30 cellular contexts compared by ENCODE assay signal in the genomic region with DNA sequence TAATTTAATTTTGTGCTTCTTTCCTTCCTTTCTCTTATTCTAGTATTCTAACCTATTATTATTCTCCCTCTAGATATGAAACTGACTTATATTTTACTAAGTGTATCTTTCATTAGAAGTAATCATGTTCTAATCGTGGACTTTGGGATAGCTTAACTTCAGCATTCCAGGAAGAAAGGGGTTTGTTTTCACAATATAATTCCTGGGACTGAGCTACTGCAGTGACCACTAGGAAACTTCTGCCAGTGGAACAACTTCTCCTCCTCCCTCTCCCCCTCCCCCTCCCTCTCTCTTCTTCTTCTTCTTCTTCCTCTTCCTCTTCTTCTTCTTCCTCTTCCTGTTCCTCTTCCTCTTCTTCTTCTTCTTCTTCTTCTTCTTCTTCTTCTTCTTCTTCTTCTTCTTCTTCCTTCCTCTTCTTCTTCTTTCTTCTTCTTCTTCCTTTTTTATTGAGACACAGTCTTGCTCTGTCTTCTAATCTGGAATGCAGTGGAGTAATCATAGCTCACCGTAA.
"Had no signal": no experiment of that assay in that cellular context is flagged by ENCODE, and none has a peak within 500 bp of the region (broad histone marks: within the 10 kb centered on the region; RNA-seq: fewer than 3 reads in every experiment).

No MANE protein-coding gene starts in this region.

- H3K4me1 ChIP-seq: esophagus squamous epithelium, heart right ventricle, left lung, right lobe of liver, transverse colon had no signal

- H3K9me3 ChIP-seq: esophagus squamous epithelium, heart right ventricle, left lung, neutrophil, right lobe of liver, stomach, suprapubic skin, transverse colon had no signal

- H3K27me3 ChIP-seq: cardiac muscle cell, esophagus squamous epithelium, heart right ventricle, left lung, right lobe of liver, stomach, suprapubic skin, transverse colon had no signal

- H3K36me3 ChIP-seq: cardiac muscle cell, esophagus squamous epithelium, heart right ventricle, left lung, neutrophil, right lobe of liver, stomach, suprapubic skin, transverse colon had no signal

- H3K79me2 ChIP-seq: parathyroid adenoma had no signal

- FAIRE-seq: kidney, small intestine, urothelium cell line had no signal

- H3K4me3 ChIP-seq: cardiac muscle cell, esophagus squamous epithelium, heart right ventricle, left lung, lung, right lobe of liver, stomach, suprapubic skin, transverse colon had no signal

- H3K9ac ChIP-seq: parathyroid adenoma had no signal

- DNase-seq: activated B cell treated with CpG ODN at 0.5 μM for 24 hours; activated CD4-positive, alpha-beta T cell treated with anti-CD3 and anti-CD28 coated beads for 36 hours; activated CD4-positive, alpha-beta T cell treated with anti-CD3 and anti-CD28 coated beads, Interleukin-2, amount 50 U/mL, for 48 hours; activated CD8-positive, alpha-beta memory T cell treated with anti-CD3 and anti-CD28 coated beads, Interleukin-2, amount 50 U/mL, for 48 hours; activated effector memory CD4-positive, alpha-beta T cell treated with Interleukin-2 at 50 U/mL for 16 hours; activated naive CD4-positive, alpha-beta T cell treated with anti-CD3 and anti-CD28 coated beads for 36 hours; activated naive CD8-positive, alpha-beta T cell treated with anti-CD3 and anti-CD28 coated beads, Interleukin-2, amount 10 ng/mL, durations not matched to agents 7 days and 5 days; activated T-cell treated with anti-CD3 and anti-CD28 coated beads, Interleukin-2, amount 50 U/mL, for 48 hours; cortex of kidney; endodermal cell; esophagus squamous epithelium; foreskin fibroblast; heart right ventricle; kidney; left lung; midbrain; right lobe of liver; small intestine; stimulated activated CD4-positive, alpha-beta T cell treated with anti-CD3 and anti-CD28 coated beads, Interleukin-15, amount 100 ng/mL, for 24 hours; stomach; T-cell; T-helper 9 cell; transverse colon had no signal

- ATAC-seq: activated CD4-positive, alpha-beta T cell treated with anti-CD3 and anti-CD28 coated beads for 36 hours; heart right ventricle; left lung; right lobe of liver; stimulated activated memory B cell treated with anti-CD40 and anti-IgM and Interleukin-4, amounts not matched to agents 10 μg/mL and 1 μg/mL and 100 μg/mL, for 72 hours; T-cell had no signal

- H3K27ac ChIP-seq: cardiac muscle cell, esophagus squamous epithelium, heart right ventricle, left lung, neutrophil, parathyroid adenoma, right lobe of liver, stomach, suprapubic skin, transverse colon had no signal
